In the genomic region with DNA sequence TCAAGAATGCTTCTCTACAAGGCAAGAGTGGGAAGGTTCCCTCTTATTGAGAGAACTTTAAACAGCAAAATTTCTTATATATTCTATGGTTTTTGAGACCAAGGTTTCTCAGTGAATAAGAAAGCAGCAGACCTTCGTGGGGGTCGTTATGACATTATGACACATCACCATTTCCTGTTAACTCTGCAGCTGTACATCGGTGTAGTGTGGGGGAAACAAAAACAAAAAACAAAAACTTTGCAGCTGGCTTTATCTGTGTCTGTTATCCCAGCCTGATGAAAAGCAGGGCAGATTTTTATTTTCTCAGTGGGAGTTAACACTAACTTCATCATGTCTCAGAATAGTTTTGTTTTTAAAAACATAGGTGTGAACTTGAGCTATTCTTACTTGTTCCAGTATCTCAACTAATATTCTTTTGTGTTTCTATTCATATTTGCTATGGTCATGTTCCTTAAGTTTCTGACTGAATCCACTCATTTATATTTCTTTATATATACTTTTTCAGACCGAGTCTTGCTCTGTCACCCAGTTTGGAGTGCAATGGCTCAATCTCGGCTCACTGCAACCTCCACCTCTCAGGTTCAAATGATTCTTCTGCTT, we compare ENCODE assay signal across 10 cellular contexts. TPM values are rescaled to one million over a fixed set of nuclear protein-coding genes. Genes with fewer than 3 reads are reported as not detected.
A peak's percentile ranks its signal among the peaks of the same experiment; 100 is the strongest.
DNase-seq lines count a peak whose midpoint lies in the region; ATAC-seq and TF ChIP-seq lines count a peak whose summit lies in the region.
"Had no signal": no experiment of that assay in that cellular context is flagged by ENCODE, and none has a peak within 500 bp of the region (broad histone marks: within the 10 kb centered on the region; RNA-seq: fewer than 3 reads in every experiment).

No MANE protein-coding gene starts in this region.

- H4K20me1 ChIP-seq in OCI-LY1 (ENCODE audit: insufficient read depth, low read length), result 0 out of 2 replicates have a peak, but pooled peaks cover 3% of the 10 kb centered on the region

- no peaks in the 10 kb centered on the region for H3K9me3 ChIP-seq in OCI-LY1 (ENCODE audit: low read length)
- H3K9me3 ChIP-seq in trophoblast cell (ENCODE audit: insufficient read depth, low read depth, low read length), result no peaks in the 10 kb centered on the region
- H3K9me3 ChIP-seq: heart right ventricle had no signal

- no peak overlapping the region for H2BK5ac ChIP-seq in trophoblast cell (ENCODE audit: low read depth, low read length, poor library complexity)

- ATAC-seq in HG03460 (IDR thresholded peaks at IDR 0.05; ENCODE audit: unreplicated experiment) (no peak), HG03521 (IDR thresholded peaks at IDR 0.05; ENCODE audit: unreplicated experiment) (no peak)
- ATAC-seq: heart right ventricle had no signal

- no peak overlapping the region for H2AK5ac ChIP-seq in trophoblast cell (ENCODE audit: low read length)

- H2AFZ ChIP-seq in OCI-LY1 (ENCODE audit: low read length), result no peak overlapping the region
- no peak overlapping the region for H2AFZ ChIP-seq in trophoblast cell (ENCODE audit: insufficient read depth, low read length, poor library complexity)

- H3K23ac ChIP-seq in trophoblast cell (ENCODE audit: low read length), result no peak overlapping the region

- H3K27me3 ChIP-seq in OCI-LY1 (ENCODE audit: insufficient read depth, low read length) (no peaks in the 10 kb centered on the region), trophoblast cell (ENCODE audit: insufficient read depth, low read length) (no peaks in the 10 kb centered on the region)
- H3K27me3 ChIP-seq: cardiac muscle cell, heart right ventricle had no signal

- H3K36me3 ChIP-seq in OCI-LY1 (ENCODE audit: insufficient read depth, low read length) (peaks cover 44% of the 10 kb centered on the region), trophoblast cell (ENCODE audit: control insufficient read depth in 1 of 2, insufficient read depth in 2 of 2, low read length in 2 of 2) (peaks cover 13 to 15% of the 10 kb centered on the region in 2 experiments)

- no peaks in the 10 kb centered on the region for H3F3A ChIP-seq in OCI-LY1 (ENCODE audit: insufficient read depth, low read length)

- H3K27ac ChIP-seq in OCI-LY1 (ENCODE audit: low read depth, low read length, poor library complexity, severe bottlenecking), result peak overlapping the region; percentile 41
- no peak overlapping the region for H3K27ac ChIP-seq in trophoblast cell (ENCODE audit: low read depth, low read length)
- H3K27ac ChIP-seq: cardiac muscle cell had no signal

- no CpG with 5 or more reads among the region's 5 CpGs for WGBS in trophoblast cell (ENCODE audit: extremely low coverage, insufficient coverage, insufficient read length)

- H3K14ac ChIP-seq in trophoblast cell (ENCODE audit: low read length), result no peak overlapping the region

- H3K4me2 ChIP-seq in OCI-LY1 (ENCODE audit: low read length) (peak overlapping the region; percentile 99), trophoblast cell (ENCODE audit: low read length) (no peak overlapping the region)

- H3K9ac ChIP-seq in OCI-LY1 (ENCODE audit: low read length) (peak overlapping the region; percentile 91; the same call in 1 of the 2 replicates), trophoblast cell (ENCODE audit: low read length) (no peak overlapping the region)

- H3K79me1 ChIP-seq in trophoblast cell (ENCODE audit: low read length), result peaks cover 8% of the 10 kb centered on the region

- TF ChIP-seq CTCF in GM12864 (IDR thresholded peaks at IDR 0.05; ENCODE audit: low read depth, low read length, missing control alignments), result no peak
- TF ChIP-seq CTCF in OCI-LY1 (IDR thresholded peaks at IDR 0.05; ENCODE audit: low read length), result no peak
- TF ChIP-seq CTCF in cardiac fibroblast (IDR thresholded peaks at IDR 0.05; ENCODE audit: low read depth, low read length), result no peak

- peaks cover 45% of the 10 kb centered on the region for H3K79me2 ChIP-seq in OCI-LY1 (ENCODE audit: insufficient read depth, low read length)
- H3K79me2 ChIP-seq in trophoblast cell (ENCODE audit: control insufficient read depth, insufficient read depth, low read length, poor library complexity), result peaks cover 11% of the 10 kb centered on the region

- H3K4me3 ChIP-seq in GM12864 (ENCODE audit: low read depth, low read length), result peak overlapping the region; percentile 81
- H3K4me3 ChIP-seq in OCI-LY1 (ENCODE audit: low read depth, low read length, poor library complexity, severe bottlenecking), result peak overlapping the region; percentile 96
- H3K4me3 ChIP-seq in cardiac fibroblast (replicated peaks in 1 of 2; ENCODE audit: low read depth in 2 of 2, low read length in 2 of 2), result peak overlapping the region in 1 of 2 donors; percentile 14
- no peak overlapping the region for H3K4me3 ChIP-seq in trophoblast cell (ENCODE audit: low read depth, low read length)

- no peak overlapping the region for H2BK120ac ChIP-seq in trophoblast cell (ENCODE audit: insufficient read depth, low read length, poor library complexity)

- H4K91ac ChIP-seq in trophoblast cell (ENCODE audit: low read depth, low read length), result no peak overlapping the region

- H3K9me2 ChIP-seq in OCI-LY1 (ENCODE audit: low read depth, low read length), result no peaks in the 10 kb centered on the region

- no peak overlapping the region for H4K8ac ChIP-seq in trophoblast cell (ENCODE audit: low read depth, low read length)

- H3K4me1 ChIP-seq in OCI-LY1 (ENCODE audit: insufficient read depth, low read length, severe bottlenecking) (peaks cover 56% of the 10 kb centered on the region), trophoblast cell (ENCODE audit: control insufficient read depth in 1 of 2, insufficient read depth in 2 of 2, low read length in 2 of 2) (peaks cover 4 to 8% of the 10 kb centered on the region in 2 experiments)

- peak overlapping the region; percentile 61 for H3K4ac ChIP-seq in trophoblast cell (ENCODE audit: low read depth, low read length)

- H4K12ac ChIP-seq in trophoblast cell (ENCODE audit: low read depth, low read length), result no peak overlapping the region

- H3K18ac ChIP-seq in trophoblast cell (ENCODE audit: low read length), result no peak overlapping the region

- DNase-seq in GM12864 (ENCODE audit: low read depth) (no peak), cardiac fibroblast (ENCODE audit: low read depth in 2 of 2) (peak; percentile 25 to 62), trophoblast cell (no peak), NCI-H1694 treated with DMSO at 0.1 percent for 48 hours (lab: John Stamatoyannopoulos, UW) (no peak)
- DNase-seq: heart right ventricle, NCI-H510A treated with DMSO at 0.1 percent for 48 hours had no signal

- no peak overlapping the region for H2BK12ac ChIP-seq in trophoblast cell (ENCODE audit: low read length)

RNA-seq across cellular contexts. Expression of a gene that starts 2.1 kb away (rescaled TPM):
- 12.6 and 13.1 TPM in 2 replicates for polyA plus RNA-seq in trophoblast cell (2013)

RNA-seq across cellular contexts. Expression of a gene that starts 56.0 kb away (rescaled TPM):
- 4.2 and 4.7 TPM in 2 replicates for polyA plus RNA-seq in trophoblast cell (2013)

Comparison
In these comparisons a context has a peak if more than half of its experiments do, and no peak if none do; other contexts are left out.
1. DNase-seq: peak in cardiac fibroblast (2 of 2); none in GM12864 (single experiment), trophoblast cell (0 of 2) and NCI-H1694 treated with DMSO at 0.1 percent for 48 hours (single experiment).